10 cellular contexts compared by ENCODE assay signal in genomic region chr16:11024333-11025053, GRCh38.
A peak's percentile ranks its signal among the peaks of the same experiment; 100 is the strongest.
DNase-seq lines count a peak whose midpoint lies in the region; ATAC-seq and TF ChIP-seq lines count a peak whose summit lies in the region.
"Had no signal": no experiment of that assay in that cellular context is flagged by ENCODE, and none has a peak within 500 bp of the region (broad histone marks: within the 10 kb centered on the region; RNA-seq: fewer than 3 reads in every experiment).

No MANE protein-coding gene starts in this region.

- H3K27ac ChIP-seq in brain microvascular endothelial cell: no peak overlapping the region
- H3K27ac ChIP-seq: upper lobe of left lung had no signal

- ATAC-seq in HG02798 (IDR thresholded peaks at IDR 0.05; ENCODE audit: poor library complexity, unreplicated experiment): peak; percentile 39

- no peak for TF ChIP-seq CTCF in brain microvascular endothelial cell (IDR thresholded peaks at IDR 0.05; ENCODE audit: low read depth, low read length, missing control alignments)

- in situ Hi-C loops in brain microvascular endothelial cell (cut with HindIII; ENCODE audit: low pct_ligation_motif_present, low sequenced_read_pairs): no loop called here
- in situ Hi-C loops in KBM-7 (cut with MboI; ENCODE audit: low pct_unique_long_range_greater_than_20kb, low sequenced_read_pairs): no loop called here

- peaks cover 8% of the 10 kb centered on the region for H3K36me3 ChIP-seq in brain microvascular endothelial cell (replicated peaks)

- H3K4me3 ChIP-seq in brain microvascular endothelial cell (ENCODE audit: low read depth, low read length): no peak overlapping the region
- H3K4me3 ChIP-seq: upper lobe of left lung had no signal

- peak; percentile 6 to 21 for DNase-seq in activated CD4-positive, alpha-beta T cell treated with anti-CD3 and anti-CD28 coated beads, Interleukin-2, amount 50 U/mL, for 48 hours
- DNase-seq in activated CD4-positive, alpha-beta T cell treated with anti-CD3 and anti-CD28 coated beads, Interleukin-2, amount 50 U/mL, for 4 hours: no peak
- DNase-seq in activated T-cell treated with anti-CD3 and anti-CD28 coated beads, Interleukin-2, amount 50 U/mL, for 48 hours: peak; percentile 59 to 60
- DNase-seq in renal cortical epithelial cell (ENCODE audit: low read depth): peak; percentile 97
- no peak for DNase-seq in NCI-H1048 (lab: John Stamatoyannopoulos, UW)
- no peak for DNase-seq in brain microvascular endothelial cell
- no peak for DNase-seq in KBM-7
- DNase-seq: NCI-H1694, upper lobe of left lung had no signal

- no peaks in the 10 kb centered on the region for H3K27me3 ChIP-seq in brain microvascular endothelial cell (replicated peaks)
- H3K27me3 ChIP-seq: upper lobe of left lung had no signal

Comparison
In these comparisons a context has a peak if more than half of its experiments do, and no peak if none do; other contexts are left out.
1. DNase-seq: peak in activated CD4-positive, alpha-beta T cell treated with anti-CD3 and anti-CD28 coated beads, Interleukin-2, amount 50 U/mL, for 48 hours (2 of 2), activated T-cell treated with anti-CD3 and anti-CD28 coated beads, Interleukin-2, amount 50 U/mL, for 48 hours (2 of 2) and renal cortical epithelial cell (single experiment); none in activated CD4-positive, alpha-beta T cell treated with anti-CD3 and anti-CD28 coated beads, Interleukin-2, amount 50 U/mL, for 4 hours (0 of 2), NCI-H1048 (single experiment), brain microvascular endothelial cell (single experiment) and KBM-7 (single experiment).